In genomic region chr12:117190210-117190781, GRCh38 we compare ENCODE assay signal across 1 cellular context.
TF ChIP-seq lines count a peak whose summit lies in the region.

Gene FBXO21 (minus strand): TSS chr12:117190470. CDS start chr12:117190456, 14 bp downstream.

TF ChIP-seq in HEK293, 187 proteins besides CTCF, POLR2A, EP300 and RAD21 (continued from another document and continues in another):
- TF ChIP-seq ZNF488 (tag by site-specific recombination; IDR thresholded peaks at IDR 0.05) (no peak), ZNF768 (tag by site-specific recombination; IDR thresholded peaks at IDR 0.05) (no peak), ATF2 (tag by site-specific recombination; IDR thresholded peaks at IDR 0.05; ENCODE audit: low read depth) (no peak), SCRT2 (tag by site-specific recombination; IDR thresholded peaks at IDR 0.05) (no peak), ZSCAN18 (tag by site-specific recombination; IDR thresholded peaks at IDR 0.05) (no peak), ZNF837 (tag by site-specific recombination; IDR thresholded peaks at IDR 0.05) (no peak), REST (tag by site-specific recombination; IDR thresholded peaks at IDR 0.05) (no peak), ZNF214 (tag by site-specific recombination; IDR thresholded peaks at IDR 0.05; ENCODE audit: borderline replicate concordance) (no peak), SCRT1 (tag by site-specific recombination; IDR thresholded peaks at IDR 0.05; ENCODE audit: borderline replicate concordance) (no peak), KLF16 (tag by site-specific recombination; IDR thresholded peaks at IDR 0.05) (0 out of 2 replicates have a peak, but pooled peaks have one; percentile 47), ZBTB48 (tag by site-specific recombination; IDR thresholded peaks at IDR 0.05) (no peak), ZNF211 (tag by site-specific recombination; IDR thresholded peaks at IDR 0.05; ENCODE audit: low read depth) (no peak), ZNF76 (tag by site-specific recombination; IDR thresholded peaks at IDR 0.05; ENCODE audit: borderline replicate concordance, low read depth) (peak; percentile 43; the same call in 1 of the 2 replicates), ZNF629 (tag by site-specific recombination; IDR thresholded peaks at IDR 0.05) (no peak), ZNF747 (tag by site-specific recombination; IDR thresholded peaks at IDR 0.05) (no peak), ZNF518A (tag by site-specific recombination; conservative IDR thresholded peaks at IDR 0.05; ENCODE audit: low read depth) (no peak), ZNF501 (tag by site-specific recombination; IDR thresholded peaks at IDR 0.05) (no peak), ZNF184 (tag by site-specific recombination; IDR thresholded peaks at IDR 0.05) (no peak), ZNF146 (tag by site-specific recombination; IDR thresholded peaks at IDR 0.05) (peak; percentile 32), ZNF16 (tag by site-specific recombination; IDR thresholded peaks at IDR 0.05; ENCODE audit: low read depth) (no peak), ZNF354C (tag by site-specific recombination; IDR thresholded peaks at IDR 0.05; ENCODE audit: borderline replicate concordance, low read depth) (no peak), ZNF510 (tag by site-specific recombination; IDR thresholded peaks at IDR 0.05; ENCODE audit: insufficient replicate concordance) (no peak), ZNF513 (tag by site-specific recombination; IDR thresholded peaks at IDR 0.05) (no peak), KLF1 (tag by site-specific recombination; IDR thresholded peaks at IDR 0.05) (no peak; the same call in 1 of the 2 replicates), TCF7L2 (IDR thresholded peaks at IDR 0.05; ENCODE audit: borderline replicate concordance, low read depth, low read length) (no peak), HIC1 (tag by site-specific recombination; IDR thresholded peaks at IDR 0.05) (peak; percentile 37; the same call in 1 of the 2 replicates), ZNF654 (tag by site-specific recombination; IDR thresholded peaks at IDR 0.05; ENCODE audit: low read depth) (no peak), ZNF600 (tag by site-specific recombination; IDR thresholded peaks at IDR 0.05) (peak; percentile 92), ZNF549 (tag by site-specific recombination; IDR thresholded peaks at IDR 0.05) (no peak), HOXA7 (CRISPR knock-in tag; IDR thresholded peaks at IDR 0.05; ENCODE audit: borderline replicate concordance) (no peak), ZNF133 (tag by site-specific recombination; IDR thresholded peaks at IDR 0.05) (no peak), MEIS1 (CRISPR knock-in tag; IDR thresholded peaks at IDR 0.05; ENCODE audit: borderline replicate concordance) (no peak), ZSCAN23 (tag by site-specific recombination; IDR thresholded peaks at IDR 0.05) (no peak), ZBTB10 (tag by site-specific recombination; IDR thresholded peaks at IDR 0.05) (no peak), ZNF423 (tag by site-specific recombination; IDR thresholded peaks at IDR 0.05) (no peak), ZNF341 (tag by site-specific recombination; IDR thresholded peaks at IDR 0.05; ENCODE audit: low read depth) (no peak), ZBTB7A (tag by site-specific recombination; IDR thresholded peaks at IDR 0.05; ENCODE audit: low read depth) (no peak), ZNF792 (tag by site-specific recombination; IDR thresholded peaks at IDR 0.05) (no peak), ZNF175 (tag by site-specific recombination; IDR thresholded peaks at IDR 0.05) (no peak), ZNF350 (tag by site-specific recombination; IDR thresholded peaks at IDR 0.05) (no peak), KLF7 (tag by site-specific recombination; IDR thresholded peaks at IDR 0.05; ENCODE audit: borderline replicate concordance) (no peak), BCL11A (tag by site-specific recombination; IDR thresholded peaks at IDR 0.05; ENCODE audit: low read depth) (no peak), ZNF48 (tag by site-specific recombination; IDR thresholded peaks at IDR 0.05) (no peak), SETDB1 (IDR thresholded peaks at IDR 0.05; ENCODE audit: insufficient read length, low read length) (no peak)
